Comparison of ENCODE assay signal across 22 cellular contexts in the genomic region with DNA sequence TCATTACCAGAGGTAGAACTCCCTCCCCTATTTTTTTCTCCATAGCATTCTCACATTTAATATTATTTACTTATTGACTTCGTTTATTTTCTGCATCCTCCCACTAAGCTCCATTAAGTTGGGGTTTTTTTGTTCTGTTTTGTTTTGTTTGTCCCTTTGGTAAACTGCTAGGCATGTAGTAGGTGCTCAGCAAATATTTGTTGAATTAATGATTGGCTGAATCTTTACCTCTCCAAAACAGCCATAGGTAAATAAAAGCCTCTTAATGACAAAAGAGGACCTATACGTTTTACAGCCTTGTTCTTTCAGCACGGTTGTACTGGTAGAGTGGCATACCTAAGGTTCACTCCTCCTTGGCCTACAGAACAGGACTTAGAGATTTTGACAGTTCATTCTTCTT.
"Had no signal": no experiment of that assay in that cellular context is flagged by ENCODE, and none has a peak within 500 bp of the region (broad histone marks: within the 10 kb centered on the region; RNA-seq: fewer than 3 reads in every experiment).

No MANE protein-coding gene starts in this region.

- H3K27me3 ChIP-seq: MG63, SJSA1 had no signal

- H3K27ac ChIP-seq: HL-60, SJSA1, SK-N-MC had no signal

- H3K4me1 ChIP-seq: SJSA1 had no signal

- H3K4me3 ChIP-seq: MG63, SJSA1, SK-N-MC had no signal

- DNase-seq: KBM-7, MG63, NCI-H1105, NCI-H1417, NCI-H1436 treated with DMSO at 0.1 percent for 48 hours, NCI-H1694, NCI-H187 treated with DMSO at 0.1 percent for 48 hours, NCI-H2081 treated with DMSO at 0.1 percent for 48 hours, NCI-H2171 treated with DMSO at 0.1 percent for 48 hours, NCI-H345, NCI-H446 treated with DMSO at 0.1 percent for 48 hours, NCI-H510A treated with DMSO at 0.1 percent for 48 hours, NCI-H526, NCI-H774, Right ventricle myocardium superior, RPMI8226, SIG-M5 had no signal

- FAIRE-seq: HTR-8/SVneo, RCC 7860 had no signal

- H3K36me3 ChIP-seq: MG63 had no signal

- H3K9me3 ChIP-seq: MG63, SJSA1 had no signal
